ENCODE assay signal across 25 cellular contexts in the genomic region with DNA sequence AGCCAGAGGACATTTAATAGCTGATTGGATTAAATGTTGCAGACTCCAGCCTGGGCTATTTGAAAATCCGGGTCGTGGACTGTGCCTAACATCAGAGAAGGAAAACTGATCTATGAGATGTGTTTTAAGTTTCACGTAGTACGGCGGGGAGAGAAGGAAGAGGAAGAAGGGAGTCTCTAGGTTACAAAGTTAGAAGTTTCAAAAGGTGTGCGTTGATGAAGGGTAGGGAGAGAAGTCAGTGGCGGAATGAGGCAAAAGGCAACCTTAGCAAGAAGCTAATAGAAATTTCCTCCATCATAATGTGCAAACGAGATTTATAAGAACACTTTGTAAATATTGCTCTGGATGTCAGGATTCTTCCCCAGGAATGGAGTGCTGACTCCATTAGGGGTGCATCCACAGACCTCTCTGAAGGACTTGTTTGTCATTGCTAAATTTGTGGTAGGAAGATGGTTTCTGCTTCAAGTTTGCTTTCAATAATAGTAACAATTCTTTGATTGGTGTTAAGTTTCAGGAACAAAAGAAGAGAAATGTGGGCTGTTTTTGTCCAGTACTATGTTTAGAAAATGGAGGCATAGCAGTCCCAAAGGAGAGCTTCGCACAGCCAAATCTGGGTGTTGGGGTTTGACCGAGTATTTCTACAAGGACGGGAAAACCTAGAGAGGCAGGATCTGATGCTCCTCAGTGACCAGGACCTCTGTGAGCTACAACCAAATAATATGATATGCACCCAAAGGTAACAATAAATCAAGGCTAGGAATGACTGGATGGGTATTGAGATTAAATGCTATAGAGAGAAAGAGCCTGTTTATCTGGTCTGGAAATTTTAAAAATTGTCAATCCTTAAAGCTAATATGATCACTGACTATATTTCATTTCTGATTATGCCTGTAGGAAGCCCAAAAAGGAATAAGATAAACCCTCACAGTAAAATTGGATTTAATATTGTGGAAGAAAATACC. TPM values are rescaled to one million over a fixed set of nuclear protein-coding genes. Genes with fewer than 3 reads are reported as not detected.
DNase-seq lines count a peak whose midpoint lies in the region; ATAC-seq and TF ChIP-seq lines count a peak whose summit lies in the region.
"Had no signal": no experiment of that assay in that cellular context is flagged by ENCODE, and none has a peak within 500 bp of the region (broad histone marks: within the 10 kb centered on the region; RNA-seq: fewer than 3 reads in every experiment).

No MANE protein-coding gene starts in this region.

- ATAC-seq in esophagus mucosa (no peak), HG03139 (IDR thresholded peaks at IDR 0.05; ENCODE audit: unreplicated experiment) (no peak)
- ATAC-seq: GM12878 had no signal

- H3K36me3 Mint-ChIP-seq in brain, result no peaks in the 10 kb centered on the region
- H3K36me3 Mint-ChIP-seq in nephron (ENCODE audit: low read depth), result peaks cover 10% of the 10 kb centered on the region
- peaks cover 9% of the 10 kb centered on the region for H3K36me3 Mint-ChIP-seq in type B pancreatic cell

- TF ChIP-seq CTCF in brain (conservative IDR thresholded peaks at IDR 0.05) (no peak), nephron (IDR thresholded peaks at IDR 0.05; ENCODE audit: unreplicated experiment in 3 of 3) (no peak), type B pancreatic cell (conservative IDR thresholded peaks at IDR 0.05) (no peak)

- H3K9me3 Mint-ChIP-seq in brain, result peaks cover 0 to 4% (median 0%) of the 10 kb centered on the region in 5 experiments
- H3K9me3 Mint-ChIP-seq in nephron, result no peaks in the 10 kb centered on the region
- H3K9me3 Mint-ChIP-seq in type B pancreatic cell, result peaks cover 4% of the 10 kb centered on the region

- peaks cover 27% of the 10 kb centered on the region for H3K4me1 Mint-ChIP-seq in brain
- peaks cover 72% of the 10 kb centered on the region for H3K4me1 Mint-ChIP-seq in nephron
- H3K4me1 Mint-ChIP-seq in type B pancreatic cell (ENCODE audit: unreplicated experiment), result peaks cover 49% of the 10 kb centered on the region
- H3K4me1 Mint-ChIP-seq: activated CD4-positive, alpha-beta T cell treated with anti-CD3 and anti-CD28 coated beads, Interleukin-2, amount 10 ng/mL, durations not matched to agents 24 days and 14 days had no signal

- peak overlapping the region in 2 of 5 experiments; percentile 13 to 58 for H3K27ac Mint-ChIP-seq in brain
- peak overlapping the region; percentile 9 to 71 (median 62) for H3K27ac Mint-ChIP-seq in nephron
- peak overlapping the region; percentile 21 for H3K27ac Mint-ChIP-seq in type B pancreatic cell
- H3K27ac Mint-ChIP-seq: activated CD4-positive, alpha-beta T cell treated with anti-CD3 and anti-CD28 coated beads, Interleukin-2, amount 10 ng/mL, durations not matched to agents 24 days and 14 days; immature natural killer cell had no signal

- peaks cover 100% of the 10 kb centered on the region for H3K27me3 Mint-ChIP-seq in brain
- peaks cover 100% of the 10 kb centered on the region for H3K27me3 Mint-ChIP-seq in nephron (ENCODE audit: low read depth)
- H3K27me3 Mint-ChIP-seq in type B pancreatic cell, result peaks cover 99% of the 10 kb centered on the region

- peak overlapping the region in 3 of 5 experiments; percentile 0 to 89 (median 81) for H3K4me3 Mint-ChIP-seq in brain
- peak overlapping the region; percentile 83 to 86 (median 86) for H3K4me3 Mint-ChIP-seq in nephron
- peak overlapping the region; percentile 85 for H3K4me3 Mint-ChIP-seq in type B pancreatic cell
- H3K4me3 Mint-ChIP-seq: activated CD4-positive, alpha-beta T cell treated with anti-CD3 and anti-CD28 coated beads, Interleukin-2, amount 10 ng/mL, durations not matched to agents 24 days and 14 days; immature natural killer cell had no signal

- peak; percentile 6 for DNase-seq in NCI-H82 (lab: John Stamatoyannopoulos, UW)
- DNase-seq in NCI-H82 treated with DMSO at 0.1 percent for 48 hours (lab: John Stamatoyannopoulos, UW; ENCODE audit: unreplicated experiment), result no peak
- DNase-seq in type B pancreatic cell (ENCODE audit: extremely low spot score, unreplicated experiment), result no peak
- no peak for DNase-seq in occipital lobe (lab: John Stamatoyannopoulos, UW)
- DNase-seq: 8988T; activated CD4-positive, alpha-beta T cell treated with anti-CD3 and anti-CD28 coated beads, Interleukin-2, amount 10 ng/mL, durations not matched to agents 24 days and 14 days; activated CD8-positive, alpha-beta memory T cell treated with anti-CD3 and anti-CD28 coated beads, Interleukin-2, amount 50 U/mL, for 4 hours; activated effector memory CD4-positive, alpha-beta T cell treated with anti-CD3 and anti-CD28 coated beads, Interleukin-2, amount 50 U/mL, for 16 hours; dorsolateral prefrontal cortex; immature natural killer cell; lower lobe of right lung; NCI-H1092 treated with DMSO at 0.1 percent for 48 hours; posterior cingulate gyrus; stimulated activated CD4-positive, alpha-beta T cell treated with anti-CD3 and anti-CD28 coated beads, Interleukin-2, amount 100 ng/mL, for 48 hours had no signal

RNA-seq across cellular contexts. Expression of a gene that starts 8.2 kb away (rescaled TPM):
- 0.19 TPM for polyA plus RNA-seq in brain (ENCODE audit: insufficient read depth, low read depth, low replicate concordance)
- 20.4 and 121 TPM in 2 replicates for total RNA-seq in type B pancreatic cell (ENCODE audit: low replicate concordance)
- 0.64 TPM for total RNA-seq in esophagus mucosa
- 0.62 TPM for total RNA-seq in occipital lobe
- total RNA-seq: GM12878, HT-29, lower lobe of right lung had no signal
- polyA plus RNA-seq: GM12878, immature natural killer cell had no signal

RNA-seq across cellular contexts. Expression of a gene that starts 36.0 kb away (rescaled TPM):
- not detected for polyA plus RNA-seq in brain (ENCODE audit: insufficient read depth, low read depth, low replicate concordance)
- total RNA-seq in type B pancreatic cell (ENCODE audit: low replicate concordance), result not detected in 2 replicates
- total RNA-seq in esophagus mucosa, result not detected
- total RNA-seq in occipital lobe, result not detected
- total RNA-seq: activated CD4-positive, alpha-beta T cell treated with anti-CD3 and anti-CD28 coated beads, Interleukin-2, amount 10 ng/mL, durations not matched to agents 24 days and 14 days; cardiac septum; GM12878; HT-29; LHCN-M2; lower lobe of right lung; myocyte; skeletal muscle tissue; T-helper 1 cell treated with Interleukin-12 subunit alpha and Interleukin-12 subunit beta and Interleukin-4 antibody, amounts not matched to agents 30 ng/mL and 1 ng/mL, for 36 hours had no signal
- polyA plus RNA-seq: GM12878, immature natural killer cell had no signal

Comparison
In these comparisons a context has a peak if more than half of its experiments do, and no peak if none do; other contexts are left out.
1. RNA of a gene that starts 8.2 kb away (total RNA-seq): 20.4 to 121 TPM in type B pancreatic cell; 0.64 TPM in esophagus mucosa (single experiment) and 0.62 TPM in occipital lobe (single experiment); every median in the first group is over 10 times any median in the second.
2. Peak in every context shown above with its lines, with median percentiles within 50 percentile points of each other: H3K4me3 Mint-ChIP-seq.